1 cellular context compared by ENCODE assay signal in the genomic region with DNA sequence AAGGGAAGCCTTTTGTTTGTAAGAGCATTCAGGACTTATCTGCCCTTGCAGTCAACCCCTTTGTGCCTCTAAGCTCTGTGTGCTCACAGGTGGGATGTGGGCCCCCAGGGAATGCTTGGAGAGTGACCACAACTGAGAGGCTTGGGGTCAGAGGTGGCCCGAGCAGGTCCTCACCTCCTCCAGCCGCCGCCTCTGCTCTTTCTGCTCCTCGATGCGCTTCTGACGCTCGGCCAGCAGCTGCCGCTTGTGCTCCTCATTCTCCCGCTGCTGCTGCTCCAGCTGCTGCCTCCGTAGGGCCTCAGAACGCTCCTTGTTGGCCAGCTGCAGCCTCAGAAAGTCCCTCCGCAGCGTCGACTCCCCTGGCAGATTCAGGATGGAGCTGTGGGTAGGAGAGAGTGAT.
TF ChIP-seq lines count a peak whose summit lies in the region.

No MANE protein-coding gene starts in this region.

TF ChIP-seq in GM23338, 12 proteins besides CTCF, POLR2A, EP300 and RAD21 (continued from another document):
- TF ChIP-seq, protein P1, sequence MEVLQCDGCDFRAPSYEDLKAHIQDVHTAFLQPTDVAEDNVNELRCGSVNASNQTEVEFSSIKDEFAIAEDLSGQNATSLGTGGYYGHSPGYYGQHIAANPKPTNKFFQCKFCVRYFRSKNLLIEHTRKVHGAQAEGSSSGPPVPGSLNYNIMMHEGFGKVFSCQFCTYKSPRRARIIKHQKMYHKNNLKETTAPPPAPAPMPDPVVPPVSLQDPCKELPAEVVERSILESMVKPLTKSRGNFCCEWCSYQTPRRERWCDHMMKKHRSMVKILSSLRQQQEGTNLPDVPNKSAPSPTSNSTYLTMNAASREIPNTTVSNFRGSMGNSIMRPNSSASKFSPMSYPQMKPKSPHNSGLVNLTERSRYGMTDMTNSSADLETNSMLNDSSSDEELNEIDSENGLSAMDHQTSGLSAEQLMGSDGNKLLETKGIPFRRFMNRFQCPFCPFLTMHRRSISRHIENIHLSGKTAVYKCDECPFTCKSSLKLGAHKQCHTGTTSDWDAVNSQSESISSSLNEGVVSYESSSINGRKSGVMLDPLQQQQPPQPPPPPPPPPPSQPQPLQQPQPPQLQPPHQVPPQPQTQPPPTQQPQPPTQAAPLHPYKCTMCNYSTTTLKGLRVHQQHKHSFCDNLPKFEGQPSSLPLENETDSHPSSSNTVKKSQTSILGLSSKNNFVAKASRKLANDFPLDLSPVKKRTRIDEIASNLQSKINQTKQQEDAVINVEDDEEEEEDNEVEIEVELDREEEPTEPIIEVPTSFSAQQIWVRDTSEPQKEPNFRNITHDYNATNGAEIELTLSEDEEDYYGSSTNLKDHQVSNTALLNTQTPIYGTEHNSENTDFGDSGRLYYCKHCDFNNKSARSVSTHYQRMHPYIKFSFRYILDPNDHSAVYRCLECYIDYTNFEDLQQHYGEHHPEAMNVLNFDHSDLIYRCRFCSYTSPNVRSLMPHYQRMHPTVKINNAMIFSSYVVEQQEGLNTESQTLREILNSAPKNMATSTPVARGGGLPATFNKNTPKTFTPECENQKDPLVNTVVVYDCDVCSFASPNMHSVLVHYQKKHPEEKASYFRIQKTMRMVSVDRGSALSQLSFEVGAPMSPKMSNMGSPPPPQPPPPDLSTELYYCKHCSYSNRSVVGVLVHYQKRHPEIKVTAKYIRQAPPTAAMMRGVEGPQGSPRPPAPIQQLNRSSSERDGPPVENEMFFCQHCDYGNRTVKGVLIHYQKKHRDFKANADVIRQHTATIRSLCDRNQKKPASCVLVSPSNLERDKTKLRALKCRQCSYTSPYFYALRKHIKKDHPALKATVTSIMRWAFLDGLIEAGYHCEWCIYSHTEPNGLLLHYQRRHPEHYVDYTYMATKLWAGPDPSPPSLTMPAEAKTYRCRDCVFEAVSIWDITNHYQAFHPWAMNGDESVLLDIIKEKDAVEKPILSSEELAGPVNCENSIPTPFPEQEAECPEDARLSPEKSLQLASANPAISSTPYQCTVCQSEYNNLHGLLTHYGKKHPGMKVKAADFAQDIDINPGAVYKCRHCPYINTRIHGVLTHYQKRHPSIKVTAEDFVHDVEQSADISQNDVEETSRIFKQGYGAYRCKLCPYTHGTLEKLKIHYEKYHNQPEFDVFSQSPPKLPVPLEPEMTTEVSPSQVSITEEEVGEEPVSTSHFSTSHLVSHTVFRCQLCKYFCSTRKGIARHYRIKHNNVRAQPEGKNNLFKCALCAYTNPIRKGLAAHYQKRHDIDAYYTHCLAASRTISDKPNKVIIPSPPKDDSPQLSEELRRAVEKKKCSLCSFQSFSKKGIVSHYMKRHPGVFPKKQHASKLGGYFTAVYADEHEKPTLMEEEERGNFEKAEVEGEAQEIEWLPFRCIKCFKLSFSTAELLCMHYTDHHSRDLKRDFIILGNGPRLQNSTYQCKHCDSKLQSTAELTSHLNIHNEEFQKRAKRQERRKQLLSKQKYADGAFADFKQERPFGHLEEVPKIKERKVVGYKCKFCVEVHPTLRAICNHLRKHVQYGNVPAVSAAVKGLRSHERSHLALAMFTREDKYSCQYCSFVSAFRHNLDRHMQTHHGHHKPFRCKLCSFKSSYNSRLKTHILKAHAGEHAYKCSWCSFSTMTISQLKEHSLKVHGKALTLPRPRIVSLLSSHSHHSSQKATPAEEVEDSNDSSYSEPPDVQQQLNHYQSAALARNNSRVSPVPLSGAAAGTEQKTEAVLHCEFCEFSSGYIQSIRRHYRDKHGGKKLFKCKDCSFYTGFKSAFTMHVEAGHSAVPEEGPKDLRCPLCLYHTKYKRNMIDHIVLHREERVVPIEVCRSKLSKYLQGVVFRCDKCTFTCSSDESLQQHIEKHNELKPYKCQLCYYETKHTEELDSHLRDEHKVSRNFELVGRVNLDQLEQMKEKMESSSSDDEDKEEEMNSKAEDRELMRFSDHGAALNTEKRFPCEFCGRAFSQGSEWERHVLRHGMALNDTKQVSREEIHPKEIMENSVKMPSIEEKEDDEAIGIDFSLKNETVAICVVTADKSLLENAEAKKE (CRISPR knock-in tag; IDR thresholded peaks at IDR 0.05), result no peak
- TF ChIP-seq EZH2 (IDR thresholded peaks at IDR 0.05; ENCODE audit: low read depth, unreplicated experiment) (no peak), POLR2AphosphoS5 (IDR thresholded peaks at IDR 0.05; ENCODE audit: low read depth) (no peak), ZNF331 (CRISPR knock-in tag; IDR thresholded peaks at IDR 0.05; ENCODE audit: low read depth) (no peak), CREB1 (CRISPR knock-in tag; IDR thresholded peaks at IDR 0.05; ENCODE audit: low read depth) (no peak)
